ENCODE assay signal across 8 cellular contexts in the genomic region with DNA sequence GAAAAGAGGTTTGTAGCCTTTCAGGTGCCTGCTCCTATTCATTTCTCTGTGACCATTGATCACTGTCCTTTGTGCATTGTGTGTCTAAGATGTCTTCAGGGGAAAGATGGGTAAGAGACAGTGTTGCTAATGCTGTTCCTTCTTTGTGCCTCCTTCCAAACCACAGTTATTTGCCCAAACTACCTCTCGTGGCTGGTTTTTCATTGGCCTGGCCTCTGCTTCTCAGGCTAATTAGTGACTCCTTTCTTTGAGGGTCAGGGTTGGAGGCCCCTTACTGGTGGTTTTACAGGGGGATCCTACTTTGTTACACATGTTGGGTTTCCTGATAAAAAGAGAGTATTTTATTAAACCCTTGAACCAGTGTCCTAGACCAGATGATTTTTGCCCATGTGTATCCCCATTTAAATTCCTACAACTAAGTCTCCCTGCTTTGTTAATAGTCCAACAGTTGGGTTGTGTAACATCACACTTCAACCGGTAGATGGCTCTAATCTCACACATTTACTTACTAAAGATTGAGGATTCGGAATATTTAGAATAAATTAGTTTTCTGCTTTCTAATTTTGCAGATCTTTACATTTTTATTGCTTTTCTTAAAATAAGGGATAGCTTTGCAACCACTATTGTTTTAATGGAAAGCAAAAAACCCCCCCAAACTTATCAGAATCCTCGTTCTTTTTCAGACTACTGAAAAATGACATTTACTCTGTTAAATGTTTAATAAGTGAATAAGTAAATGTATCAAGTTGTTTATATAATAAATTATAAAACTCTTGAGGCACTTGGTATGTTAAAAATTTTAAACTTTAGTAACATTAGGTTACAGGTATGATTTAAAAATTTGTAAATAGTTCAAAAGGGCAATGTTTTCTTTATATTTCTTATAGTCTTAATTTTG. TPM values are rescaled to one million over a fixed set of nuclear protein-coding genes. Genes with fewer than 3 reads are reported as not detected.
DNase-seq lines count a peak whose midpoint lies in the region; ATAC-seq, FAIRE-seq and TF ChIP-seq lines count a peak whose summit lies in the region.

No MANE protein-coding gene starts in this region.

- no peaks in the 10 kb centered on the region for H3K9me3 ChIP-seq in mesodermal cell (ENCODE audit: control insufficient read depth, low read length)

- no peaks in the 10 kb centered on the region for H3K27me3 ChIP-seq in HL-60 (ENCODE audit: insufficient read depth, poor library complexity, severe bottlenecking)

- DNase-seq in DMS53 treated with DMSO at 0.1 percent for 48 hours (lab: John Stamatoyannopoulos, UW; ENCODE audit: unreplicated experiment) (peak; percentile 21), HL-60 (ENCODE audit: low read depth in 1 of 2, low spot score in 1 of 2) (peak in 1 of 2 experiments; percentile 40), RCC 7860 (ENCODE audit: low spot score) (peak; percentile 31), dermis blood vessel endothelial cell (peak; percentile 75), activated gamma-delta T cell treated with Interleukin-2 at 50 U/mL for 16 hours (no peak)

- H3K4me1 ChIP-seq in mesodermal cell (ENCODE audit: control insufficient read depth, insufficient read depth, low read length, poor library complexity, severe bottlenecking), result no peaks in the 10 kb centered on the region

- H3K27ac ChIP-seq in HL-60 (replicated peaks), result peak overlapping the region; percentile 8; the same call in 1 of the 2 replicates
- H3K27ac ChIP-seq in mesodermal cell (ENCODE audit: low read depth, low read length, severe bottlenecking), result no peak overlapping the region

- TF ChIP-seq CTCF in HL-60 (IDR thresholded peaks at IDR 0.05; ENCODE audit: insufficient read depth, low read length), result peak; percentile 40

- H3K4me3 ChIP-seq in HL-60 (replicated peaks; ENCODE audit: insufficient read depth, low read length), result peak overlapping the region; percentile 90
- peak overlapping the region; percentile 86 for H3K4me3 ChIP-seq in mesodermal cell (ENCODE audit: extremely low read depth, insufficient read depth, low read length, poor library complexity, severe bottlenecking)

- FAIRE-seq in RCC 7860 (lab: Jason Lieb, UNC), result peak; percentile 78

- ATAC-seq in GM18909 (IDR thresholded peaks at IDR 0.05; ENCODE audit: poor library complexity, unreplicated experiment) (no peak), GM21717 (IDR thresholded peaks at IDR 0.05; ENCODE audit: unreplicated experiment) (no peak)

- H3K36me3 ChIP-seq in mesodermal cell (ENCODE audit: control insufficient read depth, insufficient read depth, low read length), result peaks cover 17% of the 10 kb centered on the region

- WGBS in mesodermal cell (ENCODE audit: insufficient coverage in 2 of 2), 2 experiments, result no CpG with 5 or more reads among the region's 4 CpGs

RNA-seq across cellular contexts. Expression of a gene that starts 2.4 kb away (rescaled TPM):
- total RNA-seq in dermis blood vessel endothelial cell, result 8.7 and 9.4 TPM in 2 replicates
- 5.3 TPM for polyA plus RNA-seq in mesodermal cell (2013, experiment 1 of 2)
- 4.5 TPM for polyA plus RNA-seq in mesodermal cell (2013, experiment 2 of 2)

RNA-seq across cellular contexts. Expression of a gene that starts 32.2 kb away (rescaled TPM):
- total RNA-seq in dermis blood vessel endothelial cell, result 14.4 and 22.0 TPM in 2 replicates
- polyA plus RNA-seq in mesodermal cell (2013, experiment 1 of 2), result 24.1 TPM
- 25.7 TPM for polyA plus RNA-seq in mesodermal cell (2013, experiment 2 of 2)
